ENCODE assay signal across 37 cellular contexts in genomic region chr13:51881296-51881695, GRCh38. TPM values are rescaled to one million over a fixed set of nuclear protein-coding genes. Genes with fewer than 3 reads are reported as not detected.
"Had no signal": no experiment of that assay in that cellular context is flagged by ENCODE, and none has a peak within 500 bp of the region (broad histone marks: within the 10 kb centered on the region; RNA-seq: fewer than 3 reads in every experiment).

No MANE protein-coding gene starts in this region.

- H3K27me3 ChIP-seq: brain microvascular endothelial cell, gastroesophageal sphincter, hepatocyte, pancreas, sigmoid colon, upper lobe of left lung, vagina had no signal

- H2AFZ ChIP-seq: hepatocyte had no signal

- H3K27ac ChIP-seq: brain microvascular endothelial cell, gastroesophageal sphincter, hepatocyte, pancreas, prostate gland, sigmoid colon, upper lobe of left lung, vagina, WERI-Rb-1 had no signal

- H3K27ac Mint-ChIP-seq: activated T-cell treated with anti-CD3 and anti-CD28 coated beads, Interleukin-2, amount 50 U/mL, for 24 hours; activated T-helper 17 cell treated with anti-CD3 and anti-CD28 coated beads, Interleukin-2, amount 50 U/mL, for 72 hours; naive B cell; nephron progenitor cell; stimulated activated effector memory CD8-positive, alpha-beta T cell treated with anti-CD3 and anti-CD28 coated beads, Interleukin-12 subunit alpha, Interleukin-12 subunit beta, amount 100 ng/mL, for 72 hours; stimulated activated naive CD8-positive, alpha-beta T cell treated with anti-CD3 and anti-CD28 coated beads, Interleukin-15, amount 100 ng/mL, for 72 hours had no signal

- H3K36me3 ChIP-seq: brain microvascular endothelial cell, gastroesophageal sphincter, pancreas, prostate gland, sigmoid colon, upper lobe of left lung, vagina, WERI-Rb-1 had no signal

- H3K36me3 Mint-ChIP-seq: stimulated activated effector memory CD8-positive, alpha-beta T cell treated with anti-CD3 and anti-CD28 coated beads, Interleukin-12 subunit alpha, Interleukin-12 subunit beta, amount 100 ng/mL, for 72 hours had no signal

- H3K79me2 ChIP-seq: hepatocyte had no signal

- ATAC-seq: activated CD4-positive, CD25-positive, alpha-beta regulatory T cell treated with anti-CD3 and anti-CD28 coated beads, Interleukin-2, amount 50 U/mL, for 24 hours; activated T-helper 17 cell treated with anti-CD3 and anti-CD28 coated beads, Interleukin-2, amount 50 U/mL, for 72 hours; gastroesophageal sphincter; left colon; pancreas; stimulated activated effector memory CD8-positive, alpha-beta T cell treated with anti-CD3 and anti-CD28 coated beads, Interleukin-12 subunit alpha, Interleukin-12 subunit beta, amount 100 ng/mL, for 72 hours; stimulated activated naive CD8-positive, alpha-beta T cell treated with anti-CD3 and anti-CD28 coated beads, Interleukin-15, amount 100 ng/mL, for 72 hours had no signal

- H3K4me1 Mint-ChIP-seq: activated T-helper 17 cell treated with anti-CD3 and anti-CD28 coated beads, Interleukin-2, amount 50 U/mL, for 72 hours; naive B cell; stimulated activated effector memory CD8-positive, alpha-beta T cell treated with anti-CD3 and anti-CD28 coated beads, Interleukin-12 subunit alpha, Interleukin-12 subunit beta, amount 100 ng/mL, for 72 hours had no signal

- H3K4me3 Mint-ChIP-seq: activated T-cell treated with anti-CD3 and anti-CD28 coated beads, Interleukin-2, amount 50 U/mL, for 24 hours; activated T-helper 17 cell treated with anti-CD3 and anti-CD28 coated beads, Interleukin-2, amount 50 U/mL, for 72 hours; naive B cell; nephron progenitor cell; stimulated activated effector memory CD8-positive, alpha-beta T cell treated with anti-CD3 and anti-CD28 coated beads, Interleukin-12 subunit alpha, Interleukin-12 subunit beta, amount 100 ng/mL, for 72 hours; stimulated activated naive CD8-positive, alpha-beta T cell treated with anti-CD3 and anti-CD28 coated beads, Interleukin-15, amount 100 ng/mL, for 72 hours had no signal

- FAIRE-seq: astrocyte, endothelial cell of umbilical vein, keratinocyte, pancreas, small intestine had no signal

- H3K4me1 ChIP-seq: gastroesophageal sphincter, pancreas, prostate gland, sigmoid colon, upper lobe of left lung, vagina had no signal

- DNase-seq: activated CD4-positive, alpha-beta T cell treated with anti-CD3 and anti-CD28 coated beads for 48 hours; activated CD4-positive, alpha-beta T cell treated with anti-CD3 and anti-CD28 coated beads, Interleukin-2, amount 50 U/mL, for 48 hours; activated CD8-positive, alpha-beta memory T cell treated with anti-CD3 and anti-CD28 coated beads, Interleukin-2, amount 50 U/mL, for 4 hours; activated gamma-delta T cell treated with Interleukin-2 at 50 U/mL for 16 hours; activated naive CD4-positive, alpha-beta T cell treated with anti-CD3 and anti-CD28 coated beads, Interleukin-2, amount 50 U/mL, for 16 hours; activated T-cell treated with anti-CD3 and anti-CD28 coated beads, Interleukin-2, amount 50 U/mL, for 24 hours; amniotic stem cell; brain microvascular endothelial cell; caudate nucleus; left colon; mammary epithelial cell; naive B cell; nephron progenitor cell; pancreas; retina; sigmoid colon; small intestine; stimulated activated CD4-positive, alpha-beta T cell treated with anti-CD3 and anti-CD28 coated beads, Interleukin-4, amount 100 ng/mL, for 24 hours; stimulated activated naive CD8-positive, alpha-beta T cell treated with anti-CD3 and anti-CD28 coated beads, Interleukin-15, amount 100 ng/mL, for 72 hours; substantia nigra; T-helper 2 cell; upper lobe of left lung; WERI-Rb-1 had no signal

- H3K27me3 Mint-ChIP-seq: activated T-cell treated with anti-CD3 and anti-CD28 coated beads, Interleukin-2, amount 50 U/mL, for 24 hours had no signal

- H3K4me2 ChIP-seq: hepatocyte had no signal

- H3K4me3 ChIP-seq: gastroesophageal sphincter, hepatocyte, pancreas, prostate gland, sigmoid colon, upper lobe of left lung, vagina had no signal

- H3K9me3 ChIP-seq: pancreas, prostate gland, upper lobe of left lung, vagina had no signal

RNA-seq across cellular contexts. Expression of gene CCDC70, which starts 19.5 kb away (rescaled TPM):
- total RNA-seq: astrocyte, endothelial cell of umbilical vein, fibroblast of lung, fibroblast of villous mesenchyme, gastroesophageal sphincter, hepatocyte, left colon, liver, mammary epithelial cell, pancreas, sigmoid colon, upper lobe of left lung, vagina had no signal
- polyA plus RNA-seq: endothelial cell of umbilical vein, esophagus, fibroblast of lung, hepatocyte, keratinocyte, mammary epithelial cell, pancreas, sigmoid colon, small intestine had no signal

RNA-seq across cellular contexts. Expression of gene TMEM272, which starts 36.3 kb away (rescaled TPM):
- total RNA-seq: endothelial cell of umbilical vein, fibroblast of lung, fibroblast of villous mesenchyme, mammary epithelial cell had no signal
- polyA plus RNA-seq: endothelial cell of umbilical vein, esophagus, fibroblast of lung, keratinocyte, mammary epithelial cell had no signal
